ENCODE assay signal across 8 cellular contexts in the genomic region with DNA sequence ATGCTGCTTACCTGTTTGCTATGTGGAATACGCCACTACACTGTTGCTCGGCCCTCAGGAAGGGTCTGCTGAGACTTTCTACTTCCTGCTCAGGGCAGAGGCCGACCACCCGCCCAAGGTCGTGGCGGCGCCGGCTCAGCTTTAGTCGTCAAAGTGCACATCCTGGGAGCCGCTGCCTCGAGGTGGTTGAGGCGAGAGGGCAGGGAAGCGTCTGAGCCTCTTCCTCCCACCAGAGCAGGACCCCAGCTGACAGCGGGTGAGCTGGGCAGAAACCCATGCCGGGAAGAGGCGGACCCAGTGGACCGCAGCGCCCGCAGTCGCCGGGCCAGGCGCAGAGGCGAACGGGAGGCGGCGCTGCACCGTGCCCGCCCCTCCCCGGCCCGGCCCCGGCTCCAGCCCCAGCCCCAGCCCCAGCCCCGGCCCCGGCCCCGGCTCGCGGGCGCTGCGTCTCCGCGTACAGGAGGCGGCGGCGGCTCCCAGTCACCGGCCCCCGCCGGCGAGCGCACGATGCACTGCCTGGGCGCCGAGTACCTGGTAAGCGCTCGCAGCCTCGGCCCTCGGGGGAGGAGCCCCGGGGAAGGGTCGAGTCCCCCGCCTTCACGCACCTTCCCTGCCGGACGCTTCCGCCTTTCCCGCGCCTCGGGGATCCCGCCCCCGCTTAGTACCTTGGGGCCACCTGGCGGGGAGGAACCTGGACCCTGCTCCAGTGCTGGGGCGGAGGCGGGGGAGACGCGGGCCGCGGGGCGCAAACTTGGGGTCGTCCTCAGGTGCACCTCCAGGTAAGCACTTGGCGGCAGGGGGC. TPM values are rescaled to one million over a fixed set of nuclear protein-coding genes. Genes with fewer than 3 reads are reported as not detected.
DNase-seq lines count a peak whose midpoint lies in the region; ATAC-seq and TF ChIP-seq lines count a peak whose summit lies in the region.

A gene with protein sequence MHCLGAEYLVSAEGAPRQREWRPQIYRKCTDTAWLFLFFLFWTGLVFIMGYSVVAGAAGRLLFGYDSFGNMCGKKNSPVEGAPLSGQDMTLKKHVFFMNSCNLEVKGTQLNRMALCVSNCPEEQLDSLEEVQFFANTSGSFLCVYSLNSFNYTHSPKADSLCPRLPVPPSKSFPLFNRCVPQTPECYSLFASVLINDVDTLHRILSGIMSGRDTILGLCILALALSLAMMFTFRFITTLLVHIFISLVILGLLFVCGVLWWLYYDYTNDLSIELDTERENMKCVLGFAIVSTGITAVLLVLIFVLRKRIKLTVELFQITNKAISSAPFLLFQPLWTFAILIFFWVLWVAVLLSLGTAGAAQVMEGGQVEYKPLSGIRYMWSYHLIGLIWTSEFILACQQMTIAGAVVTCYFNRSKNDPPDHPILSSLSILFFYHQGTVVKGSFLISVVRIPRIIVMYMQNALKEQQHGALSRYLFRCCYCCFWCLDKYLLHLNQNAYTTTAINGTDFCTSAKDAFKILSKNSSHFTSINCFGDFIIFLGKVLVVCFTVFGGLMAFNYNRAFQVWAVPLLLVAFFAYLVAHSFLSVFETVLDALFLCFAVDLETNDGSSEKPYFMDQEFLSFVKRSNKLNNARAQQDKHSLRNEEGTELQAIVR (plus strand): TSS at position 413 of the 802 bp plus-strand sequence. CDS start 95 bp downstream, at position 508.

- peak within 1 kb of the TSS; percentile 45 to 82 (median 71) for H3K4me3 Mint-ChIP-seq in CD4-positive, alpha-beta memory T cell

- H3K36me3 ChIP-seq in CD4-positive, alpha-beta memory T cell (ENCODE audit: insufficient read depth, low read length): no peaks in the 10 kb centered on the region
- no peaks in the 10 kb centered on the region for H3K36me3 ChIP-seq in duodenal mucosa (ENCODE audit: control insufficient read depth in 1 of 2, insufficient read depth in 2 of 2, low read length in 2 of 2)
- H3K36me3 ChIP-seq in stomach: peaks cover 0 to 3% (median 0%) of the 10 kb centered on the region in 4 donors

- TF ChIP-seq POLR2A in stomach (IDR thresholded peaks at IDR 0.05): no peak

- DNase-seq in CD4-positive, alpha-beta memory T cell: peak in 2 of 5 donors; percentile 4 to 7
- DNase-seq in lung microvascular endothelial cell (ENCODE audit: low read depth in 2 of 2): peak; percentile 46 to 67
- DNase-seq in stomach: peak; percentile 71
- no peak for DNase-seq in kidney glomerular epithelial cell (lab: John Stamatoyannopoulos, UW)
- DNase-seq in COLO829 (ENCODE audit: low spot score): no peak

- 1 to 8% (median 2%) methylated on average over 11 to 76 of the region's 77 CpGs for WGBS in stomach, 5 donors

- ATAC-seq in HG02610 (IDR thresholded peaks at IDR 0.05; ENCODE audit: unreplicated experiment): peak; percentile 45
- peak; percentile 98 for ATAC-seq in SK-N-SH treated with all-trans-retinoic acid at 6 μM for 48 hours

- peak within 1 kb of the TSS; percentile 78 to 89 for H3K9ac ChIP-seq in duodenal mucosa (ENCODE audit: low read depth in 1 of 2, low read length in 2 of 2)

- intact Hi-C loops in CD4-positive, alpha-beta memory T cell (cut with micrococcal nuclease): no loop called here
- intact Hi-C loops in stomach (cut with DNase I; ENCODE audit: low total_unique reads): no loop called here

- peaks cover 1 to 11% (median 6%) of the 10 kb centered on the region in 4 donors for H3K4me1 Mint-ChIP-seq in CD4-positive, alpha-beta memory T cell

- peaks cover 5% of the 10 kb centered on the region for H3K4me1 ChIP-seq in CD4-positive, alpha-beta memory T cell (ENCODE audit: insufficient read depth, low read length)
- peaks cover 16 to 27% of the 10 kb centered on the region in 2 donors for H3K4me1 ChIP-seq in duodenal mucosa (ENCODE audit: control insufficient read depth in 1 of 2, insufficient read depth in 2 of 2, low read length in 2 of 2)
- H3K4me1 ChIP-seq in stomach: peaks cover 8 to 48% (median 30%) of the 10 kb centered on the region in 4 donors

- CTCF ChIA-PET in CD4-positive, alpha-beta memory T cell (lab: Charles Lee; ENCODE audit: partially characterized antibody): no interaction called here

- TF ChIP-seq EP300 in stomach (IDR thresholded peaks at IDR 0.05): no peak

- no peaks in the 10 kb centered on the region for H3K36me3 Mint-ChIP-seq in CD4-positive, alpha-beta memory T cell

- H3K27ac ChIP-seq in CD4-positive, alpha-beta memory T cell (ENCODE audit: low read depth, low read length): no peak within 1 kb of the TSS
- H3K27ac ChIP-seq in duodenal mucosa (ENCODE audit: low read depth, low read length) (peak within 1 kb of the TSS; percentile 65), stomach (peak within 1 kb of the TSS; percentile 87 to 98 (median 87))

- no peaks in the 10 kb centered on the region for H3K9me3 ChIP-seq in CD4-positive, alpha-beta memory T cell (ENCODE audit: control insufficient read depth in 1 of 2, low read length in 2 of 2)
- no peaks in the 10 kb centered on the region for H3K9me3 ChIP-seq in duodenal mucosa (ENCODE audit: control insufficient read depth in 1 of 2, low read length in 2 of 2)
- H3K9me3 ChIP-seq in stomach: no peaks in the 10 kb centered on the region

- POLR2A ChIA-PET in CD4-positive, alpha-beta memory T cell (lab: Charles Lee; ENCODE audit: partially characterized antibody): no interaction called here

- H3K9me3 Mint-ChIP-seq in CD4-positive, alpha-beta memory T cell: peaks cover 0 to 4% (median 0%) of the 10 kb centered on the region in 8 donors

- H3K27ac Mint-ChIP-seq in CD4-positive, alpha-beta memory T cell: peak within 1 kb of the TSS in 2 of 7 donors; percentile 9 to 64

- peaks cover 23% of the 10 kb centered on the region for H3K27me3 ChIP-seq in CD4-positive, alpha-beta memory T cell (ENCODE audit: insufficient read depth, low read length)
- no peaks in the 10 kb centered on the region for H3K27me3 ChIP-seq in duodenal mucosa (ENCODE audit: control insufficient read depth in 1 of 2, insufficient read depth in 2 of 2, low read length in 2 of 2)
- H3K27me3 ChIP-seq in stomach: peaks cover 0 to 19% (median 4%) of the 10 kb centered on the region in 3 donors

- peak in 1 of 7 experiments; percentile 57 for TF ChIP-seq CTCF in stomach (IDR thresholded peaks at IDR 0.05)

- peaks cover 27 to 36% of the 10 kb centered on the region in 2 donors for H3K27me3 Mint-ChIP-seq in CD4-positive, alpha-beta memory T cell

- no peak within 1 kb of the TSS for H3K4me3 ChIP-seq in CD4-positive, alpha-beta memory T cell (ENCODE audit: low read length in 2 of 2)
- H3K4me3 ChIP-seq in duodenal mucosa (ENCODE audit: low read depth in 1 of 2, low read length in 2 of 2): peak within 1 kb of the TSS; percentile 79 to 80
- H3K4me3 ChIP-seq in stomach: peak within 1 kb of the TSS; percentile 54 to 71 (median 69)

TF ChIP-seq in SK-N-SH treated with all-trans-retinoic acid at 6 μM for 48 hours, 23 proteins besides CTCF, POLR2A, EP300 and RAD21 (continues in another document):
- TF ChIP-seq, protein P1, sequence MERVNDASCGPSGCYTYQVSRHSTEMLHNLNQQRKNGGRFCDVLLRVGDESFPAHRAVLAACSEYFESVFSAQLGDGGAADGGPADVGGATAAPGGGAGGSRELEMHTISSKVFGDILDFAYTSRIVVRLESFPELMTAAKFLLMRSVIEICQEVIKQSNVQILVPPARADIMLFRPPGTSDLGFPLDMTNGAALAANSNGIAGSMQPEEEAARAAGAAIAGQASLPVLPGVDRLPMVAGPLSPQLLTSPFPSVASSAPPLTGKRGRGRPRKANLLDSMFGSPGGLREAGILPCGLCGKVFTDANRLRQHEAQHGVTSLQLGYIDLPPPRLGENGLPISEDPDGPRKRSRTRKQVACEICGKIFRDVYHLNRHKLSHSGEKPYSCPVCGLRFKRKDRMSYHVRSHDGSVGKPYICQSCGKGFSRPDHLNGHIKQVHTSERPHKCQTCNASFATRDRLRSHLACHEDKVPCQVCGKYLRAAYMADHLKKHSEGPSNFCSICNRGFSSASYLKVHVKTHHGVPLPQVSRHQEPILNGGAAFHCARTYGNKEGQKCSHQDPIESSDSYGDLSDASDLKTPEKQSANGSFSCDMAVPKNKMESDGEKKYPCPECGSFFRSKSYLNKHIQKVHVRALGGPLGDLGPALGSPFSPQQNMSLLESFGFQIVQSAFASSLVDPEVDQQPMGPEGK (CRISPR knock-in tag; IDR thresholded peaks at IDR 0.05; ENCODE audit: borderline replicate concordance): no peak
- no peak for TF ChIP-seq TOX (CRISPR knock-in tag; IDR thresholded peaks at IDR 0.05; ENCODE audit: borderline replicate concordance)
- no peak for TF ChIP-seq SNAI2 (CRISPR knock-in tag; IDR thresholded peaks at IDR 0.05)
- TF ChIP-seq, protein P2, sequence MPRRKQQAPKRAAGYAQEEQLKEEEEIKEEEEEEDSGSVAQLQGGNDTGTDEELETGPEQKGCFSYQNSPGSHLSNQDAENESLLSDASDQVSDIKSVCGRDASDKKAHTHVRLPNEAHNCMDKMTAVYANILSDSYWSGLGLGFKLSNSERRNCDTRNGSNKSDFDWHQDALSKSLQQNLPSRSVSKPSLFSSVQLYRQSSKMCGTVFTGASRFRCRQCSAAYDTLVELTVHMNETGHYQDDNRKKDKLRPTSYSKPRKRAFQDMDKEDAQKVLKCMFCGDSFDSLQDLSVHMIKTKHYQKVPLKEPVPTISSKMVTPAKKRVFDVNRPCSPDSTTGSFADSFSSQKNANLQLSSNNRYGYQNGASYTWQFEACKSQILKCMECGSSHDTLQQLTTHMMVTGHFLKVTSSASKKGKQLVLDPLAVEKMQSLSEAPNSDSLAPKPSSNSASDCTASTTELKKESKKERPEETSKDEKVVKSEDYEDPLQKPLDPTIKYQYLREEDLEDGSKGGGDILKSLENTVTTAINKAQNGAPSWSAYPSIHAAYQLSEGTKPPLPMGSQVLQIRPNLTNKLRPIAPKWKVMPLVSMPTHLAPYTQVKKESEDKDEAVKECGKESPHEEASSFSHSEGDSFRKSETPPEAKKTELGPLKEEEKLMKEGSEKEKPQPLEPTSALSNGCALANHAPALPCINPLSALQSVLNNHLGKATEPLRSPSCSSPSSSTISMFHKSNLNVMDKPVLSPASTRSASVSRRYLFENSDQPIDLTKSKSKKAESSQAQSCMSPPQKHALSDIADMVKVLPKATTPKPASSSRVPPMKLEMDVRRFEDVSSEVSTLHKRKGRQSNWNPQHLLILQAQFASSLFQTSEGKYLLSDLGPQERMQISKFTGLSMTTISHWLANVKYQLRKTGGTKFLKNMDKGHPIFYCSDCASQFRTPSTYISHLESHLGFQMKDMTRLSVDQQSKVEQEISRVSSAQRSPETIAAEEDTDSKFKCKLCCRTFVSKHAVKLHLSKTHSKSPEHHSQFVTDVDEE (CRISPR knock-in tag; IDR thresholded peaks at IDR 0.05): no peak
- TF ChIP-seq ZFP3 (CRISPR knock-in tag; IDR thresholded peaks at IDR 0.05): no peak
- no peak for TF ChIP-seq ZNF70 (CRISPR knock-in tag; IDR thresholded peaks at IDR 0.05)
- no peak for TF ChIP-seq PPARA (CRISPR knock-in tag; IDR thresholded peaks at IDR 0.05; ENCODE audit: borderline replicate concordance)
- TF ChIP-seq GLIS3 (CRISPR knock-in tag; IDR thresholded peaks at IDR 0.05): no peak
- TF ChIP-seq ZNF565 (CRISPR knock-in tag; conservative IDR thresholded peaks at IDR 0.05; ENCODE audit: low read depth): no peak

RNA-seq across cellular contexts. Expression of the gene that starts here (rescaled TPM):
- total RNA-seq in CD4-positive, alpha-beta memory T cell: 1 to 10 TPM; 1.9 to 2.3 TPM
- polyA plus RNA-seq in CD4-positive, alpha-beta memory T cell: 1 to 10 TPM; 1.1 to 1.9 TPM
- 2.0 and 4.8 TPM in 2 replicates for total RNA-seq in lung microvascular endothelial cell
- 10 to 100 TPM in 2 of 5 donors, 1 to 10 TPM in 2, not detected in 1; 3.1 to 80.3 (median 12.5) TPM for total RNA-seq in stomach
- 10 to 100 TPM; 11.6 to 17.1 (median 12.0) TPM for polyA plus RNA-seq in stomach

Comparison
In these comparisons a context has a peak if more than half of its experiments do, and no peak if none do; other contexts are left out.
1. RNA of the gene that starts here (polyA plus RNA-seq): 11.6 to 17.1 TPM in stomach; 1.1 to 1.9 TPM in CD4-positive, alpha-beta memory T cell; every median in the first group is over 4 times any median in the second.
2. DNase-seq: peak in lung microvascular endothelial cell (2 of 2) and stomach (single experiment); none in kidney glomerular epithelial cell (single experiment) and COLO829 (single experiment).
3. H3K4me3 ChIP-seq: peak in duodenal mucosa (2 of 2) and stomach (4 of 4); none in CD4-positive, alpha-beta memory T cell (0 of 2).